Comparison of ENCODE assay signal across 8 cellular contexts in genomic region chr16:66315210-66315825, GRCh38. TPM values are rescaled to one million over a fixed set of nuclear protein-coding genes. Genes with fewer than 3 reads are reported as not detected.
DNase-seq lines count a peak whose midpoint lies in the region; ATAC-seq and TF ChIP-seq lines count a peak whose summit lies in the region.

No MANE protein-coding gene starts in this region.

- H3K4me1 ChIP-seq in lower lobe of right lung = peaks cover 11% of the 10 kb centered on the region

- peak in 12 of 14 donors; percentile 6 to 53 (median 26) for DNase-seq in C1 segment of cervical spinal cord (lab: John Stamatoyannopoulos, UW)
- peak; percentile 71 for DNase-seq in GM19238 (ENCODE audit: insufficient read length, low spot score)
- peak; percentile 48 for DNase-seq in NCI-H510A (lab: John Stamatoyannopoulos, UW)
- DNase-seq in activated CD4-positive, alpha-beta T cell treated with anti-CD3 and anti-CD28 coated beads for 48 hours = peak; percentile 55
- peak; percentile 40 to 73 for DNase-seq in dermis microvascular lymphatic vessel endothelial cell (ENCODE audit: low read depth in 2 of 2)
- DNase-seq in lower lobe of right lung = peak; percentile 59
- DNase-seq in stimulated activated CD8-positive, alpha-beta memory T cell treated with anti-CD3 and anti-CD28 coated beads, Interleukin-15, amount 100 ng/mL, for 24 hours (ENCODE audit: low read depth) = peak; percentile 1

- no peaks in the 10 kb centered on the region for H3K27me3 ChIP-seq in lower lobe of right lung (ENCODE audit: low read depth)

- peak overlapping the region; percentile 58 for H3K27ac ChIP-seq in lower lobe of right lung

- H3K9me3 ChIP-seq in lower lobe of right lung = no peaks in the 10 kb centered on the region

- intact Hi-C loops in lower lobe of right lung (cut with DNase I) = no loop called here

- peak; percentile 98 for TF ChIP-seq CTCF in lower lobe of right lung (IDR thresholded peaks at IDR 0.05)

- no peaks in the 10 kb centered on the region for H3K36me3 ChIP-seq in lower lobe of right lung

- ATAC-seq in HG03196 (IDR thresholded peaks at IDR 0.05; ENCODE audit: unreplicated experiment) = peak; percentile 89
- peak; percentile 93 for ATAC-seq in lower lobe of right lung

- no peak overlapping the region for H3K4me3 ChIP-seq in lower lobe of right lung

RNA-seq across cellular contexts. Expression of gene CDH5, which starts 51.2 kb away (rescaled TPM):
- total RNA-seq in dermis microvascular lymphatic vessel endothelial cell = 263 and 363 TPM in 2 replicates
- 128 TPM for total RNA-seq in lower lobe of right lung

Comparison
In these comparisons a context has a peak if more than half of its experiments do, and no peak if none do; other contexts are left out.
1. DNase-seq: peak in every context shown above with its lines; median percentile 71 in GM19238; 59 in lower lobe of right lung; 56 in dermis microvascular lymphatic vessel endothelial cell; 55 in activated CD4-positive, alpha-beta T cell treated with anti-CD3 and anti-CD28 coated beads for 48 hours; 48 in NCI-H510A; 26 in C1 segment of cervical spinal cord; 1 in stimulated activated CD8-positive, alpha-beta memory T cell treated with anti-CD3 and anti-CD28 coated beads, Interleukin-15, amount 100 ng/mL, for 24 hours.